18 cellular contexts compared by ENCODE assay signal in the genomic region with DNA sequence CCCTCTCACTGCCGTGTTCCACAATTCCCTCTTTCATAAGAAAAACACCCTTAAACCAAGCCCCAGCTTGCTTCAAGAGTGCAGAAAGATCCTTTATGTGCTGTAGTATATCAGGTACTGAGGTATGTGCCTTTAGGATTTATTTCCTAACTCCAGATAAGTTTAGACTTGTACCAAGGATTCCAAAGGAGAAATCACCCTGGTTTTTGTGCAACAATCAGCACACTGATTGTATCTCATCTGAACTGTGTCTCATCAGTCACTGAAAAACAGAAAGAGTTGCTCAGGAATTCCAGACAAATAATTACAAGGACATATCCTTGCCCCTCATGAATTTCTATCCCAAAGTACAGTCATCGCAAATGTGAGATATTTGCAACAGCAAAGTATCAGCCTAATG.
"Had no signal": no experiment of that assay in that cellular context is flagged by ENCODE, and none has a peak within 500 bp of the region (broad histone marks: within the 10 kb centered on the region; RNA-seq: fewer than 3 reads in every experiment).

No MANE protein-coding gene starts in this region.

- H3K4me3 ChIP-seq: colonic mucosa, lower lobe of right lung, tibial artery, uterus had no signal

- ATAC-seq: activated T-helper 17 cell treated with anti-CD3 and anti-CD28 coated beads, Interleukin-2, amount 50 U/mL, for 72 hours; left colon; lower lobe of right lung; natural killer cell treated with Interleukin-12 subunit alpha and Interleukin-12 subunit beta and Interleukin-15 and Interleukin-18, amount 100 ng/mL, for 72 hours had no signal

- H3K27ac Mint-ChIP-seq: activated B cell treated with CpG ODN at 0.5 μM for 24 hours; activated CD4-positive, alpha-beta memory T cell treated with anti-CD3 and anti-CD28 coated beads, Interleukin-2, amount 10 ng/mL, durations not matched to agents 7 days and 5 days; activated naive CD8-positive, alpha-beta T cell treated with anti-CD3 and anti-CD28 coated beads, Interleukin-2, amount 10 ng/mL, durations not matched to agents 7 days and 5 days; activated T-helper 17 cell treated with anti-CD3 and anti-CD28 coated beads, Interleukin-2, amount 50 U/mL, for 72 hours; natural killer cell treated with Interleukin-12 subunit alpha and Interleukin-12 subunit beta and Interleukin-15 and Interleukin-18, amount 100 ng/mL, for 72 hours had no signal

- H3K9me3 ChIP-seq: colonic mucosa, lower lobe of right lung, tibial artery, uterus had no signal

- H3K9me3 Mint-ChIP-seq: activated naive CD8-positive, alpha-beta T cell treated with anti-CD3 and anti-CD28 coated beads, Interleukin-2, amount 10 ng/mL, durations not matched to agents 7 days and 5 days had no signal

- H3K27me3 Mint-ChIP-seq: activated CD4-positive, alpha-beta memory T cell treated with anti-CD3 and anti-CD28 coated beads, Interleukin-2, amount 10 ng/mL, durations not matched to agents 7 days and 5 days; activated naive CD8-positive, alpha-beta T cell treated with anti-CD3 and anti-CD28 coated beads, Interleukin-2, amount 10 ng/mL, durations not matched to agents 7 days and 5 days; activated T-helper 17 cell treated with anti-CD3 and anti-CD28 coated beads, Interleukin-2, amount 50 U/mL, for 72 hours; central memory CD8-positive, alpha-beta T cell; natural killer cell treated with Interleukin-12 subunit alpha and Interleukin-12 subunit beta and Interleukin-15 and Interleukin-18, amount 100 ng/mL, for 72 hours had no signal

- H3K27ac ChIP-seq: colonic mucosa, lower lobe of right lung, tibial artery, uterus had no signal

- H3K4me3 Mint-ChIP-seq: activated B cell treated with CpG ODN at 0.5 μM for 24 hours; activated CD4-positive, alpha-beta memory T cell treated with anti-CD3 and anti-CD28 coated beads, Interleukin-2, amount 10 ng/mL, durations not matched to agents 7 days and 5 days; activated naive CD8-positive, alpha-beta T cell treated with anti-CD3 and anti-CD28 coated beads, Interleukin-2, amount 10 ng/mL, durations not matched to agents 7 days and 5 days; activated T-helper 17 cell treated with anti-CD3 and anti-CD28 coated beads, Interleukin-2, amount 50 U/mL, for 72 hours; central memory CD8-positive, alpha-beta T cell; natural killer cell treated with Interleukin-12 subunit alpha and Interleukin-12 subunit beta and Interleukin-15 and Interleukin-18, amount 100 ng/mL, for 72 hours had no signal

- DNase-seq: activated B cell treated with CpG ODN at 0.5 μM for 24 hours; activated CD4-positive, alpha-beta memory T cell treated with anti-CD3 and anti-CD28 coated beads, Interleukin-2, amount 10 ng/mL, durations not matched to agents 7 days and 5 days; activated CD4-positive, alpha-beta T cell treated with anti-CD3 and anti-CD28 coated beads for 48 hours; activated naive CD4-positive, alpha-beta T cell; activated naive CD8-positive, alpha-beta T cell treated with anti-CD3 and anti-CD28 coated beads, Interleukin-2, amount 10 ng/mL, durations not matched to agents 7 days and 5 days; activated T-cell treated with anti-CD3 and anti-CD28 coated beads, Interleukin-2, amount 50 U/mL, for 1 hour; amygdala; colonic mucosa; hippocampal formation; left colon; lower lobe of right lung; stimulated activated CD4-positive, alpha-beta T cell treated with anti-CD3 and anti-CD28 coated beads, Interleukin-2, amount 100 ng/mL, for 24 hours; stimulated activated naive CD4-positive, alpha-beta T cell treated with Interleukin-2 at 50 U/mL for 16 hours; tibial artery; uterus had no signal

- H3K36me3 ChIP-seq: colonic mucosa, lower lobe of right lung, tibial artery, uterus had no signal

- H3K4me1 ChIP-seq: colonic mucosa, lower lobe of right lung, tibial artery, uterus had no signal

- H3K4me1 Mint-ChIP-seq: activated B cell treated with CpG ODN at 0.5 μM for 24 hours; activated CD4-positive, alpha-beta memory T cell treated with anti-CD3 and anti-CD28 coated beads, Interleukin-2, amount 10 ng/mL, durations not matched to agents 7 days and 5 days; activated naive CD8-positive, alpha-beta T cell treated with anti-CD3 and anti-CD28 coated beads, Interleukin-2, amount 10 ng/mL, durations not matched to agents 7 days and 5 days; activated T-helper 17 cell treated with anti-CD3 and anti-CD28 coated beads, Interleukin-2, amount 50 U/mL, for 72 hours; central memory CD8-positive, alpha-beta T cell had no signal

- H3K36me3 Mint-ChIP-seq: activated naive CD8-positive, alpha-beta T cell treated with anti-CD3 and anti-CD28 coated beads, Interleukin-2, amount 10 ng/mL, durations not matched to agents 7 days and 5 days; natural killer cell treated with Interleukin-12 subunit alpha and Interleukin-12 subunit beta and Interleukin-15 and Interleukin-18, amount 100 ng/mL, for 72 hours had no signal

- H3K27me3 ChIP-seq: colonic mucosa, tibial artery, uterus had no signal
